In the genomic region with DNA sequence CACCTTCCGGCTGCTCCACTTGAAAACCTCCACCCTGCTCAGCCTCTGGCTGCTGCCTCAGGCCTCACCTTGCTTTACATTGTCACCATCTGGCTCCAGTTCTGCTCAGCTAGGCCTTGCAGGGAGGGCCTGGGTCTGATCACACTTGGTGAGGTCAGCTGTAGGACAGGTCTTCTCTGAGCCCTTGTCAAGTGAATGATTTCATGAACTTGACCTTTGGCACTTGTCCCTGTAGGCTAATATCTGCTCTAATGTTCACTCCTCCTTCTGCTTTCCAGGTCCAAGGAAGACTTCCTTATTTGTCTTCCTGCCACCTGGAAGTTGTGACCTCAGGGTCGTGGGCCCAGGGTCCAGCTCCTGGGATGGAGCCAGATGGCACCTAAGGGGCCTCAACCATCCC, we compare ENCODE assay signal across 12 cellular contexts.
"Had no signal": no experiment of that assay in that cellular context is flagged by ENCODE, and none has a peak within 500 bp of the region (broad histone marks: within the 10 kb centered on the region; RNA-seq: fewer than 3 reads in every experiment).

No MANE protein-coding gene starts in this region.

- H2AFZ ChIP-seq: hepatocyte had no signal

- FAIRE-seq: islet of Langerhans had no signal

- H3K4me3 ChIP-seq: hepatocyte, upper lobe of left lung had no signal

- H3K4me2 ChIP-seq: hepatocyte had no signal

- ATAC-seq: foreskin keratinocyte; left cardiac atrium; natural killer cell treated with Interleukin-12 subunit alpha and Interleukin-12 subunit beta and Interleukin-15 and Interleukin-18, amount 100 ng/mL, for 72 hours had no signal

- H3K79me2 ChIP-seq: hepatocyte had no signal

- H3K9me3 ChIP-seq: upper lobe of left lung had no signal

- H3K4me1 ChIP-seq: foreskin keratinocyte, upper lobe of left lung had no signal

- H3K27ac ChIP-seq: foreskin keratinocyte, hepatocyte, upper lobe of left lung, WERI-Rb-1 had no signal

- DNase-seq: activated CD4-positive, alpha-beta T cell treated with anti-CD3 and anti-CD28 coated beads for 1 hour; activated CD8-positive, alpha-beta memory T cell treated with anti-CD3 and anti-CD28 coated beads for 24 hours; activated gamma-delta T cell treated with Interleukin-2 at 50 U/mL for 16 hours; effector memory CD4-positive, alpha-beta T cell; foreskin keratinocyte; left cardiac atrium; occipital lobe; upper lobe of left lung; WERI-Rb-1 had no signal

- H3K27me3 ChIP-seq: foreskin keratinocyte, hepatocyte, upper lobe of left lung had no signal
